26 cellular contexts compared by ENCODE assay signal in the genomic region with DNA sequence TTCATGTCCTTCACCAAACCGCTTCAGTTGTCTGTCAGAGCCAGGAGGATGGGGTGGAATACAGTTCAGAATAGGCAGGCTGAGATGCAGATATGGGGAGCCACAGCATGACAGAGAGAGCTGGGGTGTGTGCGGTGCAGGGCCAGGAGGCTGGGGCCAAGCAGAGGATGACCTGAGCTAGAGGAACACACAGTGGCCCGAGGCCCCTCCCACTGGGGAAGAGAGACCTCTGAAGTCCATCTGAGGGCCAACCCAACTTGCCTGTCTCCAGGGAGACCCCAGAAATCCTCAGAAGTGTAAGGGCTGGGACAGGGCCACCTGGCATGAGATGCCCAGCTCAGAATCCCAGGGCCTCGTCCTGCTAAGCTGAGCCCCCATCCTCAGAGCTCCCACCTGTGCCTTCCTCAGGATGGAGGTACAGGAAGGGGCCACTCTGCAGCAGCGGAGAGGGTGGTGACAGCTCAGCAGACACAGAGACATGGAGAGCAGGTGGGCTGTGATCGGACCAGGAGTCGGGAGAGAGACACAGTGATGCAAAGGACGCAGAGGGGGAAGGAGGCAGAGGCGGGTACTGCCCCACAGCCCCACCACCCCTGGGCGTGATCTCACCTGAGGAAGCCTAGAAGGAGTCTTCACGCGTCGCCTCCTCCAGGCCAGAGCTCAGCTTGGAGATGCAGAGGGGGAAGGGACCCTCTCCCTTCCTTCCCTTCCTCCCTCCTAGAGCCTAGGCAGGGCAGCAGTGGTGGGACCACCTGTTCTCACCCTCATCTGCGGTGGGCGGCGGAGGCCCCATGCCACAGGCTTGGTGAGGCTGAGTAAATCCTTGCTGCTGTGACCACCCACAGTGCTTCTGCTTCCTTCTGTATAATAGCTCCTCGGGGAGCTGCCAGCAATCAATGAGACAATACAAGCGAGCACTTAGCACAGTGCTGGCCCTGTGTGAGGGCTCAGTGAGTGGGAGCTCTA. TPM values are rescaled to one million over a fixed set of nuclear protein-coding genes. Genes with fewer than 3 reads are reported as not detected.
A peak's percentile ranks its signal among the peaks of the same experiment; 100 is the strongest.
DNase-seq lines count a peak whose midpoint lies in the region; ATAC-seq and TF ChIP-seq lines count a peak whose summit lies in the region.
"Had no signal": no experiment of that assay in that cellular context is flagged by ENCODE, and none has a peak within 500 bp of the region (broad histone marks: within the 10 kb centered on the region; RNA-seq: fewer than 3 reads in every experiment).

No MANE protein-coding gene starts in this region.

- no peak overlapping the region for H3K9ac ChIP-seq in H9 (ENCODE audit: extremely low read depth, insufficient read length, low read length)

- no peak overlapping the region for H2BK15ac ChIP-seq in H9 (ENCODE audit: low read depth, low read length)

- H3K27ac ChIP-seq in H9 (ENCODE audit: insufficient read length, low read depth, low read length) (no peak overlapping the region), coronary artery (no peak overlapping the region), osteoblast (ENCODE audit: low read depth, low read length) (no peak overlapping the region)
- H3K27ac ChIP-seq: heart right ventricle, left ventricle myocardium inferior, thoracic aorta, VCaP had no signal

- H2AFZ ChIP-seq in H9 (ENCODE audit: low read length) = no peak overlapping the region
- no peak overlapping the region for H2AFZ ChIP-seq in osteoblast (ENCODE audit: low read length)

- H4K91ac ChIP-seq in H9 (ENCODE audit: insufficient read length, low read depth, low read length) = no peak overlapping the region

- no peak for TF ChIP-seq CTCF in H9 (conservative IDR thresholded peaks at IDR 0.05)
- no peak for TF ChIP-seq CTCF in coronary artery (IDR thresholded peaks at IDR 0.05)
- no peak for TF ChIP-seq CTCF in osteoblast (IDR thresholded peaks at IDR 0.05; ENCODE audit: extremely low read depth, low read depth, low read length)

- H3K23me2 ChIP-seq in H9 (ENCODE audit: insufficient read length, low read depth, low read length, poor library complexity, severe bottlenecking) = no peaks in the 10 kb centered on the region

- no peak overlapping the region; a peak in 2 of 5 replicates for H3K4me3 Mint-ChIP-seq in H9
- H3K4me3 Mint-ChIP-seq: activated CD8-positive, alpha-beta T cell treated with anti-CD3 and anti-CD28 coated beads for 36 hours; activated T-cell treated with anti-CD3 and anti-CD28 coated beads, Interleukin-2, amount 50 U/mL, for 24 hours; CD4-positive, alpha-beta memory T cell; dendritic cell treated with granulocyte-macrophage colony-stimulating factor and Interleukin-4, amounts not matched to agents 40 ng/mL and 50 ng/mL, for 4 days; natural killer cell treated with Interleukin-12 subunit alpha and Interleukin-12 subunit beta and Interleukin-15 and Interleukin-18, amount 100 ng/mL, for 72 hours had no signal

- no peaks in the 10 kb centered on the region for H3K9me3 Mint-ChIP-seq in H9
- H3K9me3 Mint-ChIP-seq: activated CD8-positive, alpha-beta T cell treated with anti-CD3 and anti-CD28 coated beads for 36 hours; activated T-cell treated with anti-CD3 and anti-CD28 coated beads, Interleukin-2, amount 50 U/mL, for 24 hours; dendritic cell treated with granulocyte-macrophage colony-stimulating factor and Interleukin-4, amounts not matched to agents 40 ng/mL and 50 ng/mL, for 4 days; natural killer cell treated with Interleukin-12 subunit alpha and Interleukin-12 subunit beta and Interleukin-15 and Interleukin-18, amount 100 ng/mL, for 72 hours had no signal

- no peaks in the 10 kb centered on the region for H3K36me3 Mint-ChIP-seq in H9 (ENCODE audit: insufficient read depth in 1 of 3, low read depth in 3 of 3)
- H3K36me3 Mint-ChIP-seq: CD4-positive, alpha-beta memory T cell; natural killer cell treated with Interleukin-12 subunit alpha and Interleukin-12 subunit beta and Interleukin-15 and Interleukin-18, amount 100 ng/mL, for 72 hours had no signal

- H2BK120ac ChIP-seq in H9 (ENCODE audit: low read depth, low read length, poor library complexity, severe bottlenecking) = no peak overlapping the region

- peaks cover 6% of the 10 kb centered on the region for H3K4me1 ChIP-seq in H9 (ENCODE audit: insufficient read depth, low read length)
- peaks cover 26% of the 10 kb centered on the region for H3K4me1 ChIP-seq in osteoblast (ENCODE audit: insufficient read depth, low read length)

- no peak for ATAC-seq in HG03196 (IDR thresholded peaks at IDR 0.05; ENCODE audit: unreplicated experiment)
- ATAC-seq: activated CD8-positive, alpha-beta T cell treated with anti-CD3 and anti-CD28 coated beads for 36 hours; heart right ventricle; K562 had no signal

- no peak overlapping the region for H2BK20ac ChIP-seq in H9 (ENCODE audit: low read depth, low read length, poor library complexity, severe bottlenecking)

- H3K4me3 ChIP-seq in coronary artery (no peak overlapping the region), osteoblast (ENCODE audit: insufficient read depth, low read length) (no peak overlapping the region)
- H3K4me3 ChIP-seq: heart right ventricle, K562, left ventricle myocardium inferior, thoracic aorta had no signal

- no peak overlapping the region for H4K5ac ChIP-seq in H9 (ENCODE audit: insufficient read length, low read depth, low read length)

- H3T11ph ChIP-seq in H9 (ENCODE audit: low read length) = no peak overlapping the region

- H3K79me2 ChIP-seq in H9 (ENCODE audit: insufficient read depth, low read length) (no peaks in the 10 kb centered on the region), osteoblast (ENCODE audit: insufficient read depth, low read length) (no peaks in the 10 kb centered on the region)

- no peak overlapping the region for H3K23ac ChIP-seq in H9 (ENCODE audit: insufficient read length, low read depth, low read length)

- no peak overlapping the region for H2BK12ac ChIP-seq in H9 (ENCODE audit: insufficient read length, low read depth, low read length)

- no peak overlapping the region for H3K56ac ChIP-seq in H9 (ENCODE audit: insufficient read length, low read depth, low read length)

- WGBS in H9 (ENCODE audit: extremely low coverage, insufficient read length, low lambda C conversion rate) = no CpG with 5 or more reads among the region's 18 CpGs

- H4K8ac ChIP-seq in H9 (replicated peaks; ENCODE audit: insufficient read length, low read depth, low read length) = no peak overlapping the region

- no peaks in the 10 kb centered on the region for H3K79me1 ChIP-seq in H9 (ENCODE audit: insufficient read depth, low read depth, low read length, poor library complexity, severe bottlenecking)

- H2BK5ac ChIP-seq in H9 (ENCODE audit: insufficient read length, low read length) = no peak overlapping the region

- no peak overlapping the region for H2AK5ac ChIP-seq in H9 (ENCODE audit: insufficient read length, low read length)

- H3K4me2 ChIP-seq in H9 (ENCODE audit: insufficient read depth, insufficient read length, low read length) = peak overlapping the region; percentile 23
- no peak overlapping the region for H3K4me2 ChIP-seq in osteoblast (ENCODE audit: insufficient read depth, low read length)

- no peak overlapping the region for H3K18ac ChIP-seq in H9 (ENCODE audit: insufficient read length, low read depth, low read length)

- no peak overlapping the region; the same call in 1 of the 2 replicates for H3K14ac ChIP-seq in H9 (ENCODE audit: insufficient read depth, low read length)

- no peaks in the 10 kb centered on the region; the same call in 1 of the 2 replicates for H3K27me3 ChIP-seq in H9 (ENCODE audit: insufficient read depth, low read length)
- no peaks in the 10 kb centered on the region for H3K27me3 ChIP-seq in osteoblast (ENCODE audit: insufficient read depth, low read length)
- H3K27me3 ChIP-seq: heart right ventricle had no signal

- H3K9me3 ChIP-seq in H9 (ENCODE audit: control insufficient read depth, low read depth, low read length) (no peaks in the 10 kb centered on the region), osteoblast (ENCODE audit: low read depth, low read length) (no peaks in the 10 kb centered on the region)
- H3K9me3 ChIP-seq: heart right ventricle, left ventricle myocardium inferior, thoracic aorta had no signal

- H4K20me1 ChIP-seq in H9 (ENCODE audit: control insufficient read depth, insufficient read depth, insufficient read length) = no peaks in the 10 kb centered on the region
- H4K20me1 ChIP-seq in osteoblast (ENCODE audit: insufficient read depth, low read length) = no peaks in the 10 kb centered on the region

- no peak overlapping the region for H3K27ac Mint-ChIP-seq in H9
- H3K27ac Mint-ChIP-seq: activated CD8-positive, alpha-beta T cell treated with anti-CD3 and anti-CD28 coated beads for 36 hours; activated T-cell treated with anti-CD3 and anti-CD28 coated beads, Interleukin-2, amount 50 U/mL, for 24 hours; dendritic cell treated with granulocyte-macrophage colony-stimulating factor and Interleukin-4, amounts not matched to agents 40 ng/mL and 50 ng/mL, for 4 days; natural killer cell treated with Interleukin-12 subunit alpha and Interleukin-12 subunit beta and Interleukin-15 and Interleukin-18, amount 100 ng/mL, for 72 hours had no signal

- no peak overlapping the region for H3K4ac ChIP-seq in H9 (ENCODE audit: low read depth, low read length)

- H3K27me3 Mint-ChIP-seq in H9 (ENCODE audit: low read depth) = peaks cover 61% of the 10 kb centered on the region

- H3K36me3 ChIP-seq in osteoblast (ENCODE audit: insufficient read depth, low read length) = no peaks in the 10 kb centered on the region
- H3K36me3 ChIP-seq: heart right ventricle, left ventricle myocardium inferior, thoracic aorta had no signal

- peaks cover 40 to 49% of the 10 kb centered on the region in 2 experiments for H3K4me1 Mint-ChIP-seq in H9
- H3K4me1 Mint-ChIP-seq: CD4-positive, alpha-beta memory T cell had no signal

- peak; percentile 26 for DNase-seq in Ammon's horn (ENCODE audit: low spot score)
- peak; percentile 38 for DNase-seq in H9
- DNase-seq in coronary artery (ENCODE audit: low spot score) = peak; percentile 62
- DNase-seq in osteoblast (ENCODE audit: insufficient read length, low spot score, missing footprints) = peak; percentile 39
- DNase-seq in AG08396 (ENCODE audit: low spot score) = no peak
- DNase-seq in activated naive CD4-positive, alpha-beta T cell treated with Interleukin-2 at 50 U/mL for 16 hours = no peak
- no peak for DNase-seq in glomerular visceral epithelial cell (ENCODE audit: extremely low spot score)
- DNase-seq: activated CD8-positive, alpha-beta T cell treated with anti-CD3 and anti-CD28 coated beads for 36 hours; activated naive CD4-positive, alpha-beta T cell; activated T-cell treated with anti-CD3 and anti-CD28 coated beads, Interleukin-2, amount 50 U/mL, for 24 hours; amniotic stem cell; CD4-positive, alpha-beta memory T cell; DMS153; heart right ventricle; left ventricle myocardium inferior; midbrain; MM.1S; NCI-H1930; NCI-H510A treated with DMSO at 0.1 percent for 48 hours; T-helper 2 cell had no signal

RNA-seq across cellular contexts. Expression of a gene that starts 9.1 kb away (rescaled TPM):
- total RNA-seq in H9 (2021) (14.8 and 14.9 TPM in 2 replicates), osteoblast (19.2 and 23.5 TPM in 2 replicates)
- total RNA-seq: K562; natural killer cell treated with Interleukin-12 subunit alpha and Interleukin-12 subunit beta and Interleukin-15 and Interleukin-18, amount 100 ng/mL, for 72 hours had no signal

Comparison
In these comparisons a context has a peak if more than half of its experiments do, and no peak if none do; other contexts are left out.
1. DNase-seq: peak in Ammon's horn (single experiment), H9 (single experiment), coronary artery (single experiment) and osteoblast (single experiment); none in AG08396 (single experiment), activated naive CD4-positive, alpha-beta T cell treated with Interleukin-2 at 50 U/mL for 16 hours (single experiment) and glomerular visceral epithelial cell (single experiment).